In the genomic region with DNA sequence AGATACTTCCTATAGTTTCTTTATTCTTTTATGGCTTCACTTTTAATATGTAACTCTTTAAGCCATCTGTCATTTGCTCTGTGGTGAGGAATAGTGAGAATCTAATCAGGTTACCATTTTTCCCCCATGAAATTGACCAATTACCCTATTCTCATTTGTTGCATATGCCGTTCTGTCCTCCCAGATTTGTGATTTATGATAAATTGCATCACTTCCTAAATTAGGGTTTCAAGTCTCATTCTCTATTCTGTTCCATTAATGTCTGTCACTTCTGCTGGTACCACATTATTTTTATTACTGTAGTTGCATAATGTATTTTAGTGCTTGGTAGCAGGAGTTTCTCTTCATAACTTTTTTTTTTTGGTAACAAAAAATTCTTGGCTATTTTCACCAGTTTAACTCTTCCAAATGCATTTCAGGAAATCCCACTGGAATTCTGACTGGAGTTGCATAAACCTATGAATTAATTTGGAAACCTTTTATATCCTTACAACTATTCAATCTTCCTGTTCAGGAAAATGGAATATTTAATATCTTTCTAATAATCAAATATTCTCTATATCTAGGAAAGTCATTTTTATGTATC, we compare ENCODE assay signal across 1 cellular context.
TF ChIP-seq lines count a peak whose summit lies in the region.

No MANE protein-coding gene starts in this region.

TF ChIP-seq in HepG2, 621 proteins besides CTCF, POLR2A, EP300 and RAD21 (continued from another document):
- TF ChIP-seq, protein P1, sequence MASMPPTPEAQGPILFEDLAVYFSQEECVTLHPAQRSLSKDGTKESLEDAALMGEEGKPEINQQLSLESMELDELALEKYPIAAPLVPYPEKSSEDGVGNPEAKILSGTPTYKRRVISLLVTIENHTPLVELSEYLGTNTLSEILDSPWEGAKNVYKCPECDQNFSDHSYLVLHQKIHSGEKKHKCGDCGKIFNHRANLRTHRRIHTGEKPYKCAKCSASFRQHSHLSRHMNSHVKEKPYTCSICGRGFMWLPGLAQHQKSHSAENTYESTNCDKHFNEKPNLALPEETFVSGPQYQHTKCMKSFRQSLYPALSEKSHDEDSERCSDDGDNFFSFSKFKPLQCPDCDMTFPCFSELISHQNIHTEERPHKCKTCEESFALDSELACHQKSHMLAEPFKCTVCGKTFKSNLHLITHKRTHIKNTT (CRISPR knock-in tag; IDR thresholded peaks at IDR 0.05), result no peak
- TF ChIP-seq MEIS2 (CRISPR knock-in tag; IDR thresholded peaks at IDR 0.05), result no peak
- TF ChIP-seq DNMT1 (CRISPR knock-in tag; IDR thresholded peaks at IDR 0.05), result no peak
- TF ChIP-seq ETV5 (CRISPR knock-in tag; IDR thresholded peaks at IDR 0.05; ENCODE audit: borderline replicate concordance), result no peak
- no peak for TF ChIP-seq ZNF251 (CRISPR knock-in tag; IDR thresholded peaks at IDR 0.05)
- TF ChIP-seq ZNF331 (CRISPR knock-in tag; IDR thresholded peaks at IDR 0.05), result no peak
- TF ChIP-seq, protein P2, sequence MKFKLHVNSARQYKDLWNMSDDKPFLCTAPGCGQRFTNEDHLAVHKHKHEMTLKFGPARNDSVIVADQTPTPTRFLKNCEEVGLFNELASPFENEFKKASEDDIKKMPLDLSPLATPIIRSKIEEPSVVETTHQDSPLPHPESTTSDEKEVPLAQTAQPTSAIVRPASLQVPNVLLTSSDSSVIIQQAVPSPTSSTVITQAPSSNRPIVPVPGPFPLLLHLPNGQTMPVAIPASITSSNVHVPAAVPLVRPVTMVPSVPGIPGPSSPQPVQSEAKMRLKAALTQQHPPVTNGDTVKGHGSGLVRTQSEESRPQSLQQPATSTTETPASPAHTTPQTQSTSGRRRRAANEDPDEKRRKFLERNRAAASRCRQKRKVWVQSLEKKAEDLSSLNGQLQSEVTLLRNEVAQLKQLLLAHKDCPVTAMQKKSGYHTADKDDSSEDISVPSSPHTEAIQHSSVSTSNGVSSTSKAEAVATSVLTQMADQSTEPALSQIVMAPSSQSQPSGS (CRISPR knock-in tag; IDR thresholded peaks at IDR 0.05), result no peak
- no peak for TF ChIP-seq ZNF121 (CRISPR knock-in tag; IDR thresholded peaks at IDR 0.05)
- TF ChIP-seq, protein P3, sequence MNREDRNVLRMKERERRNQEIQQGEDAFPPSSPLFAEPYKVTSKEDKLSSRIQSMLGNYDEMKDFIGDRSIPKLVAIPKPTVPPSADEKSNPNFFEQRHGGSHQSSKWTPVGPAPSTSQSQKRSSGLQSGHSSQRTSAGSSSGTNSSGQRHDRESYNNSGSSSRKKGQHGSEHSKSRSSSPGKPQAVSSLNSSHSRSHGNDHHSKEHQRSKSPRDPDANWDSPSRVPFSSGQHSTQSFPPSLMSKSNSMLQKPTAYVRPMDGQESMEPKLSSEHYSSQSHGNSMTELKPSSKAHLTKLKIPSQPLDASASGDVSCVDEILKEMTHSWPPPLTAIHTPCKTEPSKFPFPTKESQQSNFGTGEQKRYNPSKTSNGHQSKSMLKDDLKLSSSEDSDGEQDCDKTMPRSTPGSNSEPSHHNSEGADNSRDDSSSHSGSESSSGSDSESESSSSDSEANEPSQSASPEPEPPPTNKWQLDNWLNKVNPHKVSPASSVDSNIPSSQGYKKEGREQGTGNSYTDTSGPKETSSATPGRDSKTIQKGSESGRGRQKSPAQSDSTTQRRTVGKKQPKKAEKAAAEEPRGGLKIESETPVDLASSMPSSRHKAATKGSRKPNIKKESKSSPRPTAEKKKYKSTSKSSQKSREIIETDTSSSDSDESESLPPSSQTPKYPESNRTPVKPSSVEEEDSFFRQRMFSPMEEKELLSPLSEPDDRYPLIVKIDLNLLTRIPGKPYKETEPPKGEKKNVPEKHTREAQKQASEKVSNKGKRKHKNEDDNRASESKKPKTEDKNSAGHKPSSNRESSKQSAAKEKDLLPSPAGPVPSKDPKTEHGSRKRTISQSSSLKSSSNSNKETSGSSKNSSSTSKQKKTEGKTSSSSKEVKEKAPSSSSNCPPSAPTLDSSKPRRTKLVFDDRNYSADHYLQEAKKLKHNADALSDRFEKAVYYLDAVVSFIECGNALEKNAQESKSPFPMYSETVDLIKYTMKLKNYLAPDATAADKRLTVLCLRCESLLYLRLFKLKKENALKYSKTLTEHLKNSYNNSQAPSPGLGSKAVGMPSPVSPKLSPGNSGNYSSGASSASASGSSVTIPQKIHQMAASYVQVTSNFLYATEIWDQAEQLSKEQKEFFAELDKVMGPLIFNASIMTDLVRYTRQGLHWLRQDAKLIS (CRISPR knock-in tag; IDR thresholded peaks at IDR 0.05), result no peak
- TF ChIP-seq PHF8 (CRISPR knock-in tag; IDR thresholded peaks at IDR 0.05), result no peak
- TF ChIP-seq IKZF1 (IDR thresholded peaks at IDR 0.05), result no peak
- TF ChIP-seq, protein P4, sequence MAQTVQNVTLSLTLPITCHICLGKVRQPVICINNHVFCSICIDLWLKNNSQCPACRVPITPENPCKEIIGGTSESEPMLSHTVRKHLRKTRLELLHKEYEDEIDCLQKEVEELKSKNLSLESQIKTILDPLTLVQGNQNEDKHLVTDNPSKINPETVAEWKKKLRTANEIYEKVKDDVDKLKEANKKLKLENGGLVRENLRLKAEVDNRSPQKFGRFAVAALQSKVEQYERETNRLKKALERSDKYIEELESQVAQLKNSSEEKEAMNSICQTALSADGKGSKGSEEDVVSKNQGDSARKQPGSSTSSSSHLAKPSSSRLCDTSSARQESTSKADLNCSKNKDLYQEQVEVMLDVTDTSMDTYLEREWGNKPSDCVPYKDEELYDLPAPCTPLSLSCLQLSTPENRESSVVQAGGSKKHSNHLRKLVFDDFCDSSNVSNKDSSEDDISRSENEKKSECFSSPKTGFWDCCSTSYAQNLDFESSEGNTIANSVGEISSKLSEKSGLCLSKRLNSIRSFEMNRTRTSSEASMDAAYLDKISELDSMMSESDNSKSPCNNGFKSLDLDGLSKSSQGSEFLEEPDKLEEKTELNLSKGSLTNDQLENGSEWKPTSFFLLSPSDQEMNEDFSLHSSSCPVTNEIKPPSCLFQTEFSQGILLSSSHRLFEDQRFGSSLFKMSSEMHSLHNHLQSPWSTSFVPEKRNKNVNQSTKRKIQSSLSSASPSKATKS (CRISPR knock-in tag; IDR thresholded peaks at IDR 0.05), result no peak
